ENCODE assay signal across 8 cellular contexts in genomic region chr6:28589234-28589951, GRCh38.
A peak's percentile ranks its signal among the peaks of the same experiment; 100 is the strongest.
DNase-seq lines count a peak whose midpoint lies in the region; ATAC-seq lines count a peak whose summit lies in the region.

No MANE protein-coding gene starts in this region.

- peak; percentile 32 for DNase-seq in SIG-M5 treated with dmso at 0.1 percent for 504 hours (lab: John Stamatoyannopoulos, UW; ENCODE audit: unreplicated experiment)
- DNase-seq in SIG-M5 (lab: John Stamatoyannopoulos, UW): no peak
- DNase-seq in NCI-H82 (lab: John Stamatoyannopoulos, UW): peak; percentile 95
- DNase-seq in amniotic stem cell (lab: John Stamatoyannopoulos, UW): peak; percentile 81
- peak; percentile 56 for DNase-seq in iPS-NIHi7 (ENCODE audit: extremely low spot score)
- peak in 1 of 2 donors; percentile 62 for DNase-seq in stimulated activated effector memory CD8-positive, alpha-beta T cell treated with anti-CD3 and anti-CD28 coated beads, Interleukin-12 subunit alpha, Interleukin-12 subunit beta, amount 100 ng/mL, for 72 hours (ENCODE audit: low spot score in 2 of 2)

- no peaks in the 10 kb centered on the region for H3K36me3 Mint-ChIP-seq in stimulated activated effector memory CD8-positive, alpha-beta T cell treated with anti-CD3 and anti-CD28 coated beads, Interleukin-12 subunit alpha, Interleukin-12 subunit beta, amount 100 ng/mL, for 72 hours

- peaks cover 3% of the 10 kb centered on the region for H3K9me3 Mint-ChIP-seq in stimulated activated effector memory CD8-positive, alpha-beta T cell treated with anti-CD3 and anti-CD28 coated beads, Interleukin-12 subunit alpha, Interleukin-12 subunit beta, amount 100 ng/mL, for 72 hours

- H3K4me3 Mint-ChIP-seq in stimulated activated effector memory CD8-positive, alpha-beta T cell treated with anti-CD3 and anti-CD28 coated beads, Interleukin-12 subunit alpha, Interleukin-12 subunit beta, amount 100 ng/mL, for 72 hours: no peak overlapping the region

- H3K27ac Mint-ChIP-seq in stimulated activated effector memory CD8-positive, alpha-beta T cell treated with anti-CD3 and anti-CD28 coated beads, Interleukin-12 subunit alpha, Interleukin-12 subunit beta, amount 100 ng/mL, for 72 hours: no peak overlapping the region

- H3K4me1 Mint-ChIP-seq in stimulated activated effector memory CD8-positive, alpha-beta T cell treated with anti-CD3 and anti-CD28 coated beads, Interleukin-12 subunit alpha, Interleukin-12 subunit beta, amount 100 ng/mL, for 72 hours: peaks cover 25% of the 10 kb centered on the region

- peak; percentile 46 for ATAC-seq in HG02885 (IDR thresholded peaks at IDR 0.05; ENCODE audit: poor library complexity, unreplicated experiment)
- peak; percentile 43 for ATAC-seq in stimulated activated effector memory CD8-positive, alpha-beta T cell treated with anti-CD3 and anti-CD28 coated beads, Interleukin-12 subunit alpha, Interleukin-12 subunit beta, amount 100 ng/mL, for 72 hours
- no peak for ATAC-seq in GM21381 (IDR thresholded peaks at IDR 0.05; ENCODE audit: unreplicated experiment)
